ENCODE assay signal across 8 cellular contexts in the genomic region with DNA sequence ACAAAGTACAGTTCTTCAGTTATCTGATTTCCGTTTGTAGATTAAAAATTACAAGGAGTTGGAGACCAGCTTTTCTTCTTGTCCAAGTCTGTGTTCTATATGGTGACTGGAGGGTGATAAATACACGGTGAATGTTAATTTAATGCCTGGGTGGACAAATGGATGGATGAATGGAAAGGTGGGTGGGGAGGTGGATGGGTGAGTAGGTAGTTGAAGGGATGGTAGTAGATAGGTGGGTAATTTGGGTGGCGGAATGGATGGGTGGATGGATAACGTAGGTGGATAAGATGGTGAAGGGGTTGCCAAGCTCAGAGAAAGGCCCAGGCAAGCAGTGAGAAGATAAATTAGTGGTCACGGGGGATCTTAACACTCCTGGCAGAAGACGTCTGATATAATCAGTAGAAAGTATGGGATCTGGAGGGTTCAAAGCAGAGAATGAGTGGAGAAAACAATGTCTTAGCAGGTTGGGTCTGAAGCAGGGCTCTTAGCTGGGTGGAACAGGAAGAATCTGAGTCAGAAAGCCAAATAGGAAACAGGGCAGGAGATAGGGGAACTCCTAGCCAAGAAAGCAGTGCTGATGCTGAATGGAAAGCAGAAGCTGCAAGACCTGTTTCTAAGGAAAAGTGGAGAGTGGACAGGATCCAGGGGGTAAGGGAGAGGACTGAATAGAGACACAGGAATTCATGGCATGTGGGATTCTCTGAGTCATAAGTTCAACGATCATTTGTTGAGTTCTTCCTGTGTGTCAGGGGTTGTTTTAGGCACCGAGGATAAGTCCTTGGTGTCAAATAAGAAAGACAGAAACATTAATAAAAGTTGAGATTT.
DNase-seq lines count a peak whose midpoint lies in the region; ATAC-seq and TF ChIP-seq lines count a peak whose summit lies in the region.

No MANE protein-coding gene starts in this region.

- ATAC-seq in GM21825 (IDR thresholded peaks at IDR 0.05; ENCODE audit: unreplicated experiment), result no peak

- 70 to 72% methylated on average over 7 to 8 of the region's 8 CpGs for WGBS in mesodermal cell (ENCODE audit: insufficient coverage in 2 of 2), 2 experiments

- no peaks in the 10 kb centered on the region for H4K20me1 ChIP-seq in MM.1S (ENCODE audit: insufficient read depth, low read length)

- DNase-seq in AG10803 (ENCODE audit: low read depth), result peak; percentile 98
- peak; percentile 98 for DNase-seq in HS-5 (ENCODE audit: low read depth)
- DNase-seq in brain microvascular endothelial cell, result peak; percentile 88
- no peak for DNase-seq in NCI-H2029 (lab: John Stamatoyannopoulos, UW)
- no peak for DNase-seq in cerebellar nuclear complex (lab: John Stamatoyannopoulos, UW)
- DNase-seq in MM.1S, result no peak

- TF ChIP-seq CTCF in AG10803 (conservative IDR thresholded peaks at IDR 0.05; ENCODE audit: low read length) (no peak), brain microvascular endothelial cell (IDR thresholded peaks at IDR 0.05; ENCODE audit: low read depth, low read length, missing control alignments) (no peak), MM.1S (IDR thresholded peaks at IDR 0.05; ENCODE audit: low read length) (no peak)

- H3K4me2 ChIP-seq in MM.1S (ENCODE audit: low read depth, low read length), result no peak overlapping the region

- H3K36me3 ChIP-seq in brain microvascular endothelial cell (replicated peaks) (no peaks in the 10 kb centered on the region), mesodermal cell (ENCODE audit: control insufficient read depth, insufficient read depth, low read length) (no peaks in the 10 kb centered on the region), MM.1S (replicated peaks; ENCODE audit: insufficient read depth, low read length) (no peaks in the 10 kb centered on the region)

- H3K27ac ChIP-seq in brain microvascular endothelial cell, result peak overlapping the region; percentile 3
- H3K27ac ChIP-seq in mesodermal cell (ENCODE audit: low read depth, low read length, severe bottlenecking), result peak overlapping the region; percentile 88
- no peak overlapping the region for H3K27ac ChIP-seq in MM.1S (ENCODE audit: low read length)

- no peak overlapping the region for H3K9ac ChIP-seq in MM.1S (ENCODE audit: low read length)

- H3K4me1 ChIP-seq in mesodermal cell (ENCODE audit: control insufficient read depth, insufficient read depth, low read length, poor library complexity, severe bottlenecking) (peaks cover 48% of the 10 kb centered on the region), MM.1S (ENCODE audit: low read length) (no peaks in the 10 kb centered on the region)

- in situ Hi-C loops in brain microvascular endothelial cell (cut with HindIII; ENCODE audit: low pct_ligation_motif_present, low sequenced_read_pairs), result no loop called here

- H3K4me3 ChIP-seq in AG10803 (ENCODE audit: low read length), result no peak overlapping the region
- no peak overlapping the region for H3K4me3 ChIP-seq in brain microvascular endothelial cell (ENCODE audit: low read depth, low read length)
- H3K4me3 ChIP-seq in mesodermal cell (ENCODE audit: extremely low read depth, insufficient read depth, low read length, poor library complexity, severe bottlenecking), result no peak overlapping the region
- no peak overlapping the region for H3K4me3 ChIP-seq in MM.1S (ENCODE audit: low read length)

- H3F3A ChIP-seq in MM.1S (ENCODE audit: insufficient read depth, low read length), result no peaks in the 10 kb centered on the region

- no peak overlapping the region for H2AFZ ChIP-seq in MM.1S (ENCODE audit: low read length)

- H3K27me3 ChIP-seq in brain microvascular endothelial cell (replicated peaks) (no peaks in the 10 kb centered on the region), MM.1S (replicated peaks; ENCODE audit: insufficient read depth, low read length) (no peaks in the 10 kb centered on the region)

- no peaks in the 10 kb centered on the region for H3K79me2 ChIP-seq in MM.1S (ENCODE audit: low read length)

- no peaks in the 10 kb centered on the region for H3K9me3 ChIP-seq in mesodermal cell (ENCODE audit: control insufficient read depth, low read length)
- H3K9me3 ChIP-seq in MM.1S (replicated peaks; ENCODE audit: insufficient read depth, low read length), result no peaks in the 10 kb centered on the region

- no peaks in the 10 kb centered on the region for H3K9me2 ChIP-seq in MM.1S (replicated peaks; ENCODE audit: insufficient read depth, low read length)

Comparison
In these comparisons a context has a peak if more than half of its experiments do, and no peak if none do; other contexts are left out.
1. DNase-seq: peak in AG10803 (single experiment), HS-5 (single experiment) and brain microvascular endothelial cell (single experiment); none in NCI-H2029 (single experiment), cerebellar nuclear complex (0 of 2) and MM.1S (single experiment).